Comparison of ENCODE assay signal across 8 cellular contexts in the genomic region with DNA sequence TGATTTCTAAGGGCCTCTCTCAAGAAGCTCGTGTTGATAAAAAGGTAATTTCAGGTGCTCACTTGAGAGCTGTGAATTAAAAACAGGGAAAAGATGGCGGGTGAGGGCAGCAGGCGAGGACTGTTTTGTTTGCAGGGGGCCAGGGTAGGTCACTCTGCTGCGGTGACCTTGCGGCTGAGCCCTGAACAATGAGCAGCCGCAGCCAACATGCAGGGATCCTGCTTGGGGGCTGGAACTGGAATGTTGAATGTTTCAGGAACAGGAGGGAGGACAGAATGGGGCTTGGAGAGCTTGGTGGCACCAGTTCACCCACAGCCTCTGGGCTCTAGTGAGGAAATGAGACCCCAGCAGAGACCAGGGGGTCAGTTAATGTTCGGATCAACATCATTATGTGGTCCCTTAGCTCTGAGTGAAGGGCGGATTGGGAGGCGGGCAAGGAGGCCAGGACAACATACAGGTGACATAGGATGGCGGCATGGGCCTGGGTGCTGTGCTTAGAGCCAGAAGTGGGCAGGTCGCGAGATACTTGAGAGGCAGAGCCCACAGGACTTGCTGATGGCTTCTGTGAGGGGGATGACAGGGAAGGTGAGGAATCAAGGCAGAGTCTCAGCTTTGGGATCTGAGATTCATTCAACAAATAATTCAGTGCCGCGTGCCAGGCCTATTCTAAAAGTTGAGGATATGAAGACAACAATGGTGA.
DNase-seq lines count a peak whose midpoint lies in the region; ATAC-seq, FAIRE-seq and TF ChIP-seq lines count a peak whose summit lies in the region.
"Not testable (repeated sequence)": the region's sequence is repeated elsewhere in the genome, so short reads cannot be mapped to it uniquely, and the experiment has no call there.

No MANE protein-coding gene starts in this region.

- not testable (repeated sequence) for H3K4ac ChIP-seq in neuronal stem cell (ENCODE audit: low read length)

- H4K8ac ChIP-seq in neuronal stem cell (ENCODE audit: low read depth, low read length): not testable (repeated sequence)

- POLR2A ChIA-PET in CD8-positive, alpha-beta memory T cell (lab: Charles Lee); activated CD4-positive, alpha-beta memory T cell treated with anti-CD3 and anti-CD28 coated beads for 36 hours (lab: Charles Lee); HepG2 (lab: Yijun Ruan, JAX): not testable (repeated sequence)

- not testable (repeated sequence) for ATAC-seq in HepG2

- intact Hi-C loops in activated CD4-positive, alpha-beta memory T cell treated with anti-CD3 and anti-CD28 coated beads for 36 hours (cut with micrococcal nuclease): loop anchor here (5.0 kb wide), 1 partner anchor 93 kb away; a partner anchor contains a TSS
- intact Hi-C loops in HepG2 (cut with micrococcal nuclease; ENCODE audit: unreplicated experiment); stomach (cut with DNase I; ENCODE audit: low total_unique reads): not testable (repeated sequence)

- H2BK5ac ChIP-seq in neuronal stem cell (ENCODE audit: low read length): not testable (repeated sequence)

- H3K79me1 ChIP-seq in neuronal stem cell (ENCODE audit: low read depth, low read length): peaks cover 11% of the 10 kb centered on the region

- not testable (repeated sequence) for H4K91ac ChIP-seq in neuronal stem cell (ENCODE audit: low read depth, low read length, poor library complexity)

- H3K4me1 Mint-ChIP-seq in CD8-positive, alpha-beta memory T cell: peaks cover 17 to 25% (median 21%) of the 10 kb centered on the region in 3 donors
- H3K4me1 Mint-ChIP-seq in activated CD4-positive, alpha-beta memory T cell treated with anti-CD3 and anti-CD28 coated beads for 36 hours (ENCODE audit: low read depth): peaks cover 17% of the 10 kb centered on the region
- H3K4me1 Mint-ChIP-seq in chondrocyte (ENCODE audit: low read depth): peaks cover 16% of the 10 kb centered on the region

- not testable (repeated sequence) for H3K23ac ChIP-seq in neuronal stem cell (ENCODE audit: low read depth, low read length, poor library complexity)

- not testable (repeated sequence) for H3K4me1 ChIP-seq in CD8-positive, alpha-beta memory T cell (ENCODE audit: insufficient read depth, low read length); NT2/D1 (ENCODE audit: insufficient read depth, insufficient read length); neuronal stem cell (ENCODE audit: control insufficient read depth in 2 of 2, insufficient read depth in 1 of 2, low read depth in 1 of 2, low read length in 2 of 2)
- H3K4me1 ChIP-seq in HepG2 (ENCODE audit: insufficient read depth, low read length) (peaks cover 29% of the 10 kb centered on the region), stomach (peaks cover 0 to 24% (median 17%) of the 10 kb centered on the region in 4 donors)

- H3K9me3 ChIP-seq in CD8-positive, alpha-beta memory T cell (ENCODE audit: low read length); NT2/D1 (ENCODE audit: insufficient read depth, low read length); HepG2 (ENCODE audit: low read length); neuronal stem cell (replicated peaks in 1 of 2; ENCODE audit: control insufficient read depth in 2 of 2, insufficient read depth in 1 of 2, low read depth in 1 of 2, low read length in 2 of 2); stomach: not testable (repeated sequence)

- H3K4me3 Mint-ChIP-seq in CD8-positive, alpha-beta memory T cell: peak overlapping the region; percentile 9 to 99 (median 95)
- H3K4me3 Mint-ChIP-seq in activated CD4-positive, alpha-beta memory T cell treated with anti-CD3 and anti-CD28 coated beads for 36 hours: peak overlapping the region; percentile 0
- H3K4me3 Mint-ChIP-seq in chondrocyte (ENCODE audit: unreplicated experiment): not testable (repeated sequence)

- H3K4me3 ChIP-seq in CD8-positive, alpha-beta memory T cell (ENCODE audit: low read length); NT2/D1 (ENCODE audit: insufficient read length, low read depth); HepG2 (replicated peaks in 1 of 3; ENCODE audit: insufficient read depth in 1 of 3, low read depth in 2 of 3, low read length in 3 of 3); neuronal stem cell (ENCODE audit: low read length in 2 of 2); stomach: not testable (repeated sequence)

- not testable (repeated sequence) for H2AFZ ChIP-seq in HepG2 (ENCODE audit: low read length)
- H2AFZ ChIP-seq in neuronal stem cell (ENCODE audit: low read length): peak overlapping the region; percentile 17

- not testable (repeated sequence) for DNase-seq in CD8-positive, alpha-beta memory T cell; NT2/D1 (ENCODE audit: low read depth, low spot score); neuronal stem cell (ENCODE audit: low spot score)
- DNase-seq in activated CD4-positive, alpha-beta memory T cell treated with anti-CD3 and anti-CD28 coated beads for 36 hours: peak; percentile 8
- peak; percentile 43 for DNase-seq in activated effector memory CD4-positive, alpha-beta T cell treated with anti-CD3 and anti-CD28 coated beads, Interleukin-2, amount 50 U/mL, for 16 hours
- DNase-seq in chondrocyte (ENCODE audit: low spot score) (peak; percentile 64), HepG2 (ENCODE audit: low spot score) (peak; percentile 33), stomach (peak; percentile 22)

- H3K27ac Mint-ChIP-seq in CD8-positive, alpha-beta memory T cell: peak overlapping the region in 3 of 8 donors; percentile 39 to 87 (median 51)
- H3K27ac Mint-ChIP-seq in activated CD4-positive, alpha-beta memory T cell treated with anti-CD3 and anti-CD28 coated beads for 36 hours: peak overlapping the region; percentile 3
- not testable (repeated sequence) for H3K27ac Mint-ChIP-seq in chondrocyte (ENCODE audit: unreplicated experiment)

- not testable (repeated sequence) for H3K36me3 ChIP-seq in CD8-positive, alpha-beta memory T cell (ENCODE audit: insufficient read depth, low read length); NT2/D1 (ENCODE audit: insufficient read depth, insufficient read length, low read length); HepG2 (replicated peaks in 1 of 2; ENCODE audit: control insufficient read depth in 1 of 2, insufficient read depth in 2 of 2, low read length in 2 of 2); neuronal stem cell (replicated peaks in 1 of 2; ENCODE audit: control insufficient read depth in 2 of 2, insufficient read depth in 2 of 2, low read length in 2 of 2); stomach

- 73% methylated on average over 14 of the region's 14 CpGs for WGBS in HepG2 (ENCODE audit: low lambda C conversion rate)
- WGBS in neuronal stem cell (ENCODE audit: extremely low coverage in 2 of 2, insufficient read length in 2 of 2, insufficient replicate concordance in 1 of 2), 2 donors: no CpG with 5 or more reads among the region's 14 CpGs
- WGBS in stomach, 5 donors: 86 to 92% (median 92%) methylated on average over 14 of the region's 14 CpGs

- H3K27me3 Mint-ChIP-seq in CD8-positive, alpha-beta memory T cell; activated CD4-positive, alpha-beta memory T cell treated with anti-CD3 and anti-CD28 coated beads for 36 hours; chondrocyte (ENCODE audit: low read depth): not testable (repeated sequence)

- peak; percentile 56 for FAIRE-seq in HepG2 (lab: Jason Lieb, UNC)

- not testable (repeated sequence) for TF ChIP-seq POLR2A in HepG2 (IDR thresholded peaks at IDR 0.05; ENCODE audit: insufficient read depth in 1 of 2, low read depth in 2 of 2, low read length in 2 of 2); stomach (IDR thresholded peaks at IDR 0.05)

- not testable (repeated sequence) for H3K36me3 Mint-ChIP-seq in CD8-positive, alpha-beta memory T cell; chondrocyte (ENCODE audit: low read depth)
- peaks cover 11% of the 10 kb centered on the region for H3K36me3 Mint-ChIP-seq in activated CD4-positive, alpha-beta memory T cell treated with anti-CD3 and anti-CD28 coated beads for 36 hours

- not testable (repeated sequence) for H3K14ac ChIP-seq in neuronal stem cell (ENCODE audit: low read length)

- in situ Hi-C loops in HepG2 (cut with HindIII; ENCODE audit: extremely low pct_ligation_motif_present, low pct_unique_long_range_greater_than_20kb): not testable (repeated sequence)

- not testable (repeated sequence) for TF ChIP-seq RAD21 in HepG2 (CRISPR knock-in tag; IDR thresholded peaks at IDR 0.05)

- H2BK15ac ChIP-seq in neuronal stem cell (ENCODE audit: low read length): not testable (repeated sequence)

- not testable (repeated sequence) for H2BK12ac ChIP-seq in neuronal stem cell (ENCODE audit: low read length)

- H3K18ac ChIP-seq in neuronal stem cell (ENCODE audit: low read length): not testable (repeated sequence)

- not testable (repeated sequence) for H3K9me3 Mint-ChIP-seq in CD8-positive, alpha-beta memory T cell; activated CD4-positive, alpha-beta memory T cell treated with anti-CD3 and anti-CD28 coated beads for 36 hours; chondrocyte (ENCODE audit: low read depth)

- H3K27me3 ChIP-seq in CD8-positive, alpha-beta memory T cell (ENCODE audit: insufficient read depth, low read length, poor library complexity, severe bottlenecking); NT2/D1 (ENCODE audit: insufficient read depth, insufficient read length); HepG2 (ENCODE audit: control insufficient read depth in 1 of 2, insufficient read depth in 2 of 2, low read length in 2 of 2); neuronal stem cell (ENCODE audit: control insufficient read depth in 3 of 3, insufficient read depth in 3 of 3, low read depth in 1 of 3, low read length in 3 of 3); stomach: not testable (repeated sequence)

- peak overlapping the region; percentile 1; the same call in 1 of the 2 replicates for H3K4me2 ChIP-seq in HepG2 (ENCODE audit: low read depth, low read length)
- not testable (repeated sequence) for H3K4me2 ChIP-seq in neuronal stem cell (ENCODE audit: insufficient read depth, low read length, poor library complexity, severe bottlenecking)

- H3K9ac ChIP-seq in NT2/D1 (ENCODE audit: insufficient read length, low read depth): peak overlapping the region; percentile 21
- not testable (repeated sequence) for H3K9ac ChIP-seq in HepG2 (ENCODE audit: insufficient read depth, low read depth, low read length); neuronal stem cell (ENCODE audit: low read depth, low read length, poor library complexity)

- TF ChIP-seq EP300 in HepG2 (IDR thresholded peaks at IDR 0.05; ENCODE audit: low read depth in 2 of 2, low read length in 2 of 2); HepG2 (CRISPR knock-in tag; IDR thresholded peaks at IDR 0.05; ENCODE audit: borderline replicate concordance); stomach (IDR thresholded peaks at IDR 0.05): not testable (repeated sequence)

- not testable (repeated sequence) for H2AK5ac ChIP-seq in neuronal stem cell (ENCODE audit: low read depth, low read length)

- peaks cover 16% of the 10 kb centered on the region for H4K20me1 ChIP-seq in HepG2 (ENCODE audit: insufficient read depth, low read length)

- not testable (repeated sequence) for H2BK120ac ChIP-seq in neuronal stem cell (ENCODE audit: low read depth, low read length)

- peaks cover 31% of the 10 kb centered on the region for H3K79me2 ChIP-seq in HepG2 (ENCODE audit: insufficient read depth, low read length)

- not testable (repeated sequence) for H3K27ac ChIP-seq in CD8-positive, alpha-beta memory T cell (ENCODE audit: low read depth, low read length); stomach
- H3K27ac ChIP-seq in HepG2 (ENCODE audit: extremely low read length, insufficient read depth, low read length): peak overlapping the region; percentile 65
- H3K27ac ChIP-seq in neuronal stem cell (replicated peaks; ENCODE audit: low read length): peak overlapping the region; percentile 57

- CTCF ChIA-PET in CD8-positive, alpha-beta memory T cell (lab: Charles Lee); HepG2 (lab: Yijun Ruan, JAX; ENCODE audit: low intra/inter-chr PET ratio, low total read pairs): not testable (repeated sequence)
- CTCF ChIA-PET in activated CD4-positive, alpha-beta memory T cell treated with anti-CD3 and anti-CD28 coated beads for 36 hours (lab: Charles Lee): interaction anchor here (2.8 kb wide), 1 partner anchor 10 kb away, joined by 8 read pairs; no protein-coding TSS in a partner anchor

- TF ChIP-seq CTCF in chondrocyte (IDR thresholded peaks at IDR 0.05); HepG2 (CRISPR knock-in tag; IDR thresholded peaks at IDR 0.05); stomach (IDR thresholded peaks at IDR 0.05): not testable (repeated sequence)

- not testable (repeated sequence) for BruUV-seq in HepG2 (replicated peaks; lab: Mats Ljungman, UMichigan)
